ENCODE assay signal across 26 cellular contexts in the genomic region with DNA sequence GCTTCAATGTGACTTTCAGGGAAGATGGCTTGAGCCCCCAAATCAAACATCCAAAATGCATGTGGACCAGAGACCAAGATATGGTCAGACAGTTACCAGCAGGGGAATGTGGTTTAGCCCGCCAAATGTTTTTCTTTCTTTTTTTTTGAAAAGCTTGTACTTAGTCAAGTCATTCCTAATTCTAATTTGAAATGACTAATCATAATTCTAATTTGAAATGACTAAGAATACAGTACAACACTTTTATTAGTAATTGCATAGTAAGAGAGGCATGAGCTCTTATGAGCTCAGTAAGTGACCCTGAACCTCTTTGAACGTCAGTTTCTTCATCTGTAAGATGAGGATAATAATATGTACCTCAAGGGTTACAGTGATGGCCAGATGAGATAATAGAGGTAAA.
DNase-seq lines count a peak whose midpoint lies in the region; ATAC-seq and TF ChIP-seq lines count a peak whose summit lies in the region.
"Had no signal": no experiment of that assay in that cellular context is flagged by ENCODE, and none has a peak within 500 bp of the region (broad histone marks: within the 10 kb centered on the region; RNA-seq: fewer than 3 reads in every experiment).

No MANE protein-coding gene starts in this region.

- H3K27me3 ChIP-seq in adipocyte (replicated peaks; ENCODE audit: control insufficient read depth, insufficient read depth, low read length): no peaks in the 10 kb centered on the region
- H3K27me3 ChIP-seq: body of pancreas, dorsolateral prefrontal cortex, pancreas, uterus had no signal

- no peak for TF ChIP-seq CTCF in GM20000 (IDR thresholded peaks at IDR 0.05; ENCODE audit: extremely low read depth, missing control alignments)

- H3K36me3 ChIP-seq in adipocyte (ENCODE audit: control insufficient read depth, insufficient read depth, low read length, severe bottlenecking): peaks cover 41% of the 10 kb centered on the region
- H3K36me3 ChIP-seq: pancreas, uterus had no signal

- no peaks in the 10 kb centered on the region for H3K4me1 ChIP-seq in adipocyte (ENCODE audit: control insufficient read depth, insufficient read depth, low read length)

- no peak for ATAC-seq in GM19328 (IDR thresholded peaks at IDR 0.05; ENCODE audit: unreplicated experiment)
- ATAC-seq: activated naive CD8-positive, alpha-beta T cell treated with anti-CD3 and anti-CD28 coated beads, Interleukin-2, amount 50 U/mL, for 24 hours; body of pancreas; HCT116; left lobe of liver; pancreas had no signal

- H3K9me3 ChIP-seq in adipocyte (ENCODE audit: control insufficient read depth, low read length): no peaks in the 10 kb centered on the region
- H3K9me3 ChIP-seq: body of pancreas, pancreas, thoracic aorta, uterus had no signal

- no peak overlapping the region for H3K4me3 ChIP-seq in adipocyte (ENCODE audit: low read length)
- H3K4me3 ChIP-seq: body of pancreas, dorsolateral prefrontal cortex, pancreas, skin epidermis, thoracic aorta, uterus had no signal

- DNase-seq in EH (ENCODE audit: low read depth) (peak; percentile 56), GM20000 (ENCODE audit: low spot score) (peak; percentile 9), adipocyte (ENCODE audit: low read depth) (peak; percentile 15), fibroblast of peridontal ligament (ENCODE audit: extremely low read depth) (peak; percentile 14), hippocampal formation (lab: John Stamatoyannopoulos, UW) (no peak), CD1c-positive myeloid dendritic cell (ENCODE audit: extremely low spot score) (no peak), activated gamma-delta T cell (lab: John Stamatoyannopoulos, UW) (no peak)
- DNase-seq: activated CD4-positive, alpha-beta T cell treated with anti-CD3 and anti-CD28 coated beads for 4 hours; activated gamma-delta T cell treated with Interleukin-2 at 50 U/mL for 16 hours; activated naive CD8-positive, alpha-beta T cell treated with anti-CD3 and anti-CD28 coated beads, Interleukin-2, amount 50 U/mL, for 24 hours; body of pancreas; CD8-positive, alpha-beta memory T cell; dorsolateral prefrontal cortex; MV-4-11; NCI-H1436 treated with DMSO at 0.1 percent for 48 hours; NCI-H345; pancreas; retina; Right ventricle myocardium superior; stimulated activated naive CD4-positive, alpha-beta T cell; uterus had no signal

- H3K9ac ChIP-seq in adipocyte (ENCODE audit: low read length): no peak overlapping the region

Comparison
In these comparisons a context has a peak if more than half of its experiments do, and no peak if none do; other contexts are left out.
1. DNase-seq: peak in EH (single experiment), GM20000 (single experiment), adipocyte (single experiment) and fibroblast of peridontal ligament (single experiment); none in hippocampal formation (0 of 2), CD1c-positive myeloid dendritic cell (single experiment) and activated gamma-delta T cell (single experiment).